Comparison of ENCODE assay signal across 8 cellular contexts in the genomic region with DNA sequence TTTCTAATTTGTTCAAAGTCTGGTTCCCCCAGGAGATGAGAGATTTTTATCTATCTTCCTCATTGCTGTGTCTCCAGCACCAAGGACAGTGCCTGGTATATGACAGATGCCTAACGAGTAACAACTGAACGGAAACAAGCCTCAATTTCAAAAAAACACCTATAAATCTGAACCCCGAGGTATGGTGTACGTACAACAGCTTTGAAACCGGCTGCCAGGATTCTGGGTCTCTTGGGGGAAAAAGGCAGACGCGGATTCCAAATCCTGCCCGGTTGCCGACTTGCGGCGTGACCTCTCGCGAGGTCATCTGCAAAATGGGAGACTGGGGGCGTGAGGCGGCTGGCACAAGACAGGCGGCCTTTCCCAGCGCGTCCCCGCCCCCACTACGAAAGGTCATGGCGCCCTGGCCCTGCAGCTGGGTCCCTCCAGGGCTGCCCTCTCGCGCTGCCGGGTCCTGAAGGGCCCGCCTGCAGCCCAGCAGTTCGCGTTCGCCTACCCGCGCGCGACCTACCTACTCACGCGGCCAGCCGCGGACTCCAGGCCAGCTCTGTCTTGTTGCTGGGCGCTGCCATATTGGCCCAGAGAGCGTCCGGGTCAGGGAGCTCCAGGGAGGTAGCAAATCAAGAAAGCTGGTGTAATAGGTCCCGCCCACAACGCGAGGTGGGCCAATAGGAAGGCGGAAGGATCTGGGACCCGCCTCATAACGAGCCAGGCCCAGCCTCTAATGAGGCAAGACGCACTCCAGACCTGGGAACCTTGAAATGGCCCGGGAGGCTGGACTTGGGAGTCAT. TPM values are rescaled to one million over a fixed set of nuclear protein-coding genes. Genes with fewer than 3 reads are reported as not detected.
A peak's percentile ranks its signal among the peaks of the same experiment; 100 is the strongest.
DNase-seq lines count a peak whose midpoint lies in the region; ATAC-seq and TF ChIP-seq lines count a peak whose summit lies in the region.

A gene with protein sequence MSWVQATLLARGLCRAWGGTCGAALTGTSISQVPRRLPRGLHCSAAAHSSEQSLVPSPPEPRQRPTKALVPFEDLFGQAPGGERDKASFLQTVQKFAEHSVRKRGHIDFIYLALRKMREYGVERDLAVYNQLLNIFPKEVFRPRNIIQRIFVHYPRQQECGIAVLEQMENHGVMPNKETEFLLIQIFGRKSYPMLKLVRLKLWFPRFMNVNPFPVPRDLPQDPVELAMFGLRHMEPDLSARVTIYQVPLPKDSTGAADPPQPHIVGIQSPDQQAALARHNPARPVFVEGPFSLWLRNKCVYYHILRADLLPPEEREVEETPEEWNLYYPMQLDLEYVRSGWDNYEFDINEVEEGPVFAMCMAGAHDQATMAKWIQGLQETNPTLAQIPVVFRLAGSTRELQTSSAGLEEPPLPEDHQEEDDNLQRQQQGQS (minus strand): TSS at position 584 of the 791 bp plus-strand sequence. CDS start 9,964 bp downstream, outside the sequence.

- H3K4me1 ChIP-seq in prostate gland (replicated peaks), result no peaks in the 10 kb centered on the region
- H3K4me1 ChIP-seq in urinary bladder (ENCODE audit: insufficient read depth), result peaks cover 1% of the 10 kb centered on the region

- H3K27ac ChIP-seq in angular gyrus (ENCODE audit: low read depth, low read length) (peak within 1 kb of the TSS; percentile 82), prostate gland (peak within 1 kb of the TSS; percentile 80 to 85), urinary bladder (ENCODE audit: low read depth) (peak within 1 kb of the TSS; percentile 73)

- intact Hi-C loops in left ventricle myocardium superior (cut with micrococcal nuclease), result no loop called here
- intact Hi-C loops in prostate gland (cut with DNase I), result no loop called here

- peak within 1 kb of the TSS; percentile 87 to 97 for H3K4me3 ChIP-seq in prostate gland
- H3K4me3 ChIP-seq in urinary bladder (ENCODE audit: low read depth, low read length), result peak within 1 kb of the TSS; percentile 83

- WGBS in prostate gland, result under 1% methylated on average over 36 of the region's 47 CpGs
- under 1% methylated on average over 47 of the region's 47 CpGs for WGBS in urinary bladder

- peak; percentile 88 for ATAC-seq in HG02938 (IDR thresholded peaks at IDR 0.05; ENCODE audit: unreplicated experiment)
- peak; percentile 98 for ATAC-seq in left ventricle myocardium superior

- TF ChIP-seq POLR2A in GM15510 (IDR thresholded peaks at IDR 0.05; ENCODE audit: borderline replicate concordance, extremely low read depth, insufficient read length), result peak; percentile 56
- peak; percentile 35 for TF ChIP-seq POLR2A in prostate gland (IDR thresholded peaks at IDR 0.05)

- DNase-seq in NCI-H187 (lab: John Stamatoyannopoulos, UW), result peak; percentile 78 to 87
- peak; percentile 72 to 97 (median 86) for DNase-seq in T-helper 2 cell
- peak; percentile 98 for DNase-seq in left ventricle myocardium superior
- peak; percentile 95 for DNase-seq in prostate gland (ENCODE audit: low spot score)

- no peaks in the 10 kb centered on the region for H3K9me3 ChIP-seq in prostate gland

- H3K36me3 ChIP-seq in prostate gland, result no peaks in the 10 kb centered on the region
- H3K36me3 ChIP-seq in urinary bladder (ENCODE audit: insufficient read depth), result peaks cover 2% of the 10 kb centered on the region

- no peaks in the 10 kb centered on the region for H3K27me3 ChIP-seq in prostate gland (replicated peaks; ENCODE audit: insufficient read depth)

- peak in 1 of 4 experiments; percentile 3 for TF ChIP-seq CTCF in prostate gland (IDR thresholded peaks at IDR 0.05)

RNA-seq across cellular contexts. Expression of the gene that starts here (rescaled TPM):
- total RNA-seq in left ventricle myocardium superior (180 TPM), prostate gland (10 to 100 TPM; 93.0 to 94.7 TPM), urinary bladder (19.0 TPM)
- polyA plus RNA-seq in urinary bladder, result 68.7 TPM

Comparison
In these comparisons a context has a peak if more than half of its experiments do, and no peak if none do; other contexts are left out.
1. Peak in every context shown above with its lines: DNase-seq, ATAC-seq, H3K4me3 ChIP-seq and H3K27ac ChIP-seq.